In genomic region chr4:69096111-69096656, GRCh38 we compare ENCODE assay signal across 1 cellular context.
TF ChIP-seq lines count a peak whose summit lies in the region.

Gene UGT2B7, plus strand, starts transcription at chr4:69096474. Its CDS starts 47 bp downstream, at chr4:69096521.

TF ChIP-seq in A549, 52 proteins besides CTCF, POLR2A, EP300 and RAD21 (continued from another document):
- TF ChIP-seq NR3C1 (IDR thresholded peaks at IDR 0.05) (no peak), FOSL2 (IDR thresholded peaks at IDR 0.05) (peak; percentile 33; the same call in 1 of the 2 replicates), FOSL2 (CRISPR knock-in tag; IDR thresholded peaks at IDR 0.05) (peak; percentile 58), NFE2L2 (conservative IDR thresholded peaks at IDR 0.05; ENCODE audit: low read length) (no peak), ZC3H11A (IDR thresholded peaks at IDR 0.05) (no peak), RNF2 (IDR thresholded peaks at IDR 0.05; ENCODE audit: borderline replicate concordance, low read depth) (no peak), GATA3 (IDR thresholded peaks at IDR 0.05; ENCODE audit: borderline replicate concordance) (peak; percentile 87), HEYL (CRISPR knock-in tag; IDR thresholded peaks at IDR 0.05) (no peak), KDM5A (IDR thresholded peaks at IDR 0.05) (no peak), ZFP36 (IDR thresholded peaks at IDR 0.05; ENCODE audit: borderline replicate concordance, partially characterized antibody) (no peak), EHMT2 (IDR thresholded peaks at IDR 0.05; ENCODE audit: low read depth) (no peak), CBX8 (IDR thresholded peaks at IDR 0.05) (no peak), RCOR1 (IDR thresholded peaks at IDR 0.05; ENCODE audit: low read depth, low read length) (no peak), HOXA7 (CRISPR knock-in tag; IDR thresholded peaks at IDR 0.05) (no peak), ESRRA (IDR thresholded peaks at IDR 0.05; ENCODE audit: borderline replicate concordance, low read length) (no peak), CHD2 (IDR thresholded peaks at IDR 0.05; ENCODE audit: low read length, partially characterized antibody) (no peak), SREBF2 (IDR thresholded peaks at IDR 0.05) (no peak), ZNF302 (CRISPR knock-in tag; IDR thresholded peaks at IDR 0.05) (no peak)
